Comparison of ENCODE assay signal across 13 cellular contexts in the genomic region with DNA sequence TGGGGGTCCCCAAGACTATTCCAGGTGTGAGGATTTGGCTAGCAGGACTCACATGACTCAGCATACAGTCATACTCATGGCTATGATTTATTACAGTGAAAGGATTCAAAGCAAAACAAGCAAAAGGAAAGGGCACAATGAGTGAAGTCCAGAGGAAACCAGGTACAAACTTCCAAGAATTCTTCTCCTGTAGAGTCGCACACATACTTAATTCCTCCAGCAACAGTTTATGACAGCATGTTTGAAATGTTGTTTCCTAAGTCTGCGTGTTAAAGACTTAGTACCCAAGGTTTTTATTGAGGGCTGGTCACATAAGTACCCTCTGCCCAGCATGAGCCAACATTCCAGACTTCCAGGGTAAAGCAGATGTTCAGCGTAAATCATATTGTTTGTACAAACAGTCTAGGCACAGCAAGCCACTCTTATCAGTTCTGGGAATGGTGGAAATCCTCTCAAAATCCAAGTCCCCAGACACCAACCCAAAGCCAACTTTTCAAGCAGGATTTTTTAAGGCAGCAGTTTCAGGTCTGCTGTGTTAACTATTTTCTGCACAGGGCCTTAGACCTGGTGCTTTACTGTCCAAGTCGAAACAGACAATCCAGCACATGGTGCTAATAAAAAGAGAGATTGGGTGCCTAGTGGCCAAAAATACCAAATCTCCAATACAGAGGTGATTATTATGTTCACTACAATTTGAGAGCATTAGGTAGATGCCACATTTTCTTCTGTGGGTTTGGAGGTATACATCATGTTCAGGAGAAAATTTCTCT. TPM values are rescaled to one million over a fixed set of nuclear protein-coding genes. Genes with fewer than 3 reads are reported as not detected.
DNase-seq lines count a peak whose midpoint lies in the region; ATAC-seq and TF ChIP-seq lines count a peak whose summit lies in the region.
"Had no signal": no experiment of that assay in that cellular context is flagged by ENCODE, and none has a peak within 500 bp of the region (broad histone marks: within the 10 kb centered on the region; RNA-seq: fewer than 3 reads in every experiment).

No MANE protein-coding gene starts in this region.

- H3K4me3 ChIP-seq in SJCRH30, result no peak overlapping the region
- H3K4me3 ChIP-seq: pancreas, thyroid gland had no signal

- TF ChIP-seq CTCF in foreskin keratinocyte (conservative IDR thresholded peaks at IDR 0.05), result no peak

- no peaks in the 10 kb centered on the region for H3K36me3 ChIP-seq in SJCRH30
- H3K36me3 ChIP-seq: pancreas, thyroid gland had no signal

- no peaks in the 10 kb centered on the region for H3K9me3 ChIP-seq in SJCRH30 (replicated peaks)
- H3K9me3 ChIP-seq: pancreas, thyroid gland had no signal

- no peaks in the 10 kb centered on the region; the same call in 1 of the 2 replicates for H3K27me3 ChIP-seq in SJCRH30
- H3K27me3 ChIP-seq in foreskin keratinocyte, result no peaks in the 10 kb centered on the region
- H3K27me3 ChIP-seq: pancreas, thyroid gland had no signal

- DNase-seq in A172 (ENCODE audit: low spot score) (peak; percentile 71), HT-29 (ENCODE audit: low spot score) (peak; percentile 36), SJCRH30 (peak; percentile 21 to 42), foreskin keratinocyte (peak; percentile 61 to 80), left lobe of liver (ENCODE audit: low spot score) (no peak), NCI-H1694 (lab: John Stamatoyannopoulos, UW) (no peak), OCI-M2 (lab: John Stamatoyannopoulos, UW; ENCODE audit: unreplicated experiment) (no peak)
- DNase-seq: activated CD4-positive, alpha-beta T cell treated with anti-CD3 and anti-CD28 coated beads for 1 hour; NCI-H2029 treated with DMSO at 0.1 percent for 48 hours; pancreas; stimulated activated CD4-positive, alpha-beta T cell treated with anti-CD3 and anti-CD28 coated beads, Interleukin-15, amount 100 ng/mL, for 24 hours; thyroid gland had no signal

- H3K4me1 ChIP-seq in SJCRH30, result peaks cover 8% of the 10 kb centered on the region; the same call in 1 of the 2 replicates
- peaks cover 19% of the 10 kb centered on the region for H3K4me1 ChIP-seq in foreskin keratinocyte
- H3K4me1 ChIP-seq: pancreas, thyroid gland had no signal

- peak; percentile 93 for ATAC-seq in foreskin keratinocyte
- no peak for ATAC-seq in left lobe of liver
- ATAC-seq in GM21717 (IDR thresholded peaks at IDR 0.05; ENCODE audit: unreplicated experiment), result no peak
- ATAC-seq: pancreas had no signal

- H3K27ac ChIP-seq in SJCRH30 (no peak overlapping the region), foreskin keratinocyte (peak overlapping the region; percentile 72)
- H3K27ac ChIP-seq: pancreas, thyroid gland had no signal

RNA-seq across cellular contexts. Expression of gene RICTOR, which starts 18.6 kb away (rescaled TPM):
- total RNA-seq in A172 (2014; rRNA removed; shearing (Covaris generic)), result 18.7 and 21.0 TPM in 2 replicates
- 11.3 and 12.8 TPM in 2 replicates for total RNA-seq in HT-29 (2014; rRNA removed; shearing (Covaris generic))
- 21.5 and 24.3 TPM in 2 replicates for total RNA-seq in SJCRH30 (2014; rRNA removed; shearing (Covaris generic))
- 13.0 and 15.0 TPM in 2 replicates for total RNA-seq in foreskin keratinocyte
- polyA plus RNA-seq in foreskin keratinocyte, result 1.2 and 1.5 TPM in 2 replicates
- 12.0 TPM for total RNA-seq in left lobe of liver

Comparison
In these comparisons a context has a peak if more than half of its experiments do, and no peak if none do; other contexts are left out.
1. DNase-seq: peak in A172 (single experiment), HT-29 (single experiment), SJCRH30 (2 of 2) and foreskin keratinocyte (2 of 2); none in left lobe of liver (single experiment), NCI-H1694 (single experiment) and OCI-M2 (single experiment).